ENCODE assay signal across 8 cellular contexts in the genomic region with DNA sequence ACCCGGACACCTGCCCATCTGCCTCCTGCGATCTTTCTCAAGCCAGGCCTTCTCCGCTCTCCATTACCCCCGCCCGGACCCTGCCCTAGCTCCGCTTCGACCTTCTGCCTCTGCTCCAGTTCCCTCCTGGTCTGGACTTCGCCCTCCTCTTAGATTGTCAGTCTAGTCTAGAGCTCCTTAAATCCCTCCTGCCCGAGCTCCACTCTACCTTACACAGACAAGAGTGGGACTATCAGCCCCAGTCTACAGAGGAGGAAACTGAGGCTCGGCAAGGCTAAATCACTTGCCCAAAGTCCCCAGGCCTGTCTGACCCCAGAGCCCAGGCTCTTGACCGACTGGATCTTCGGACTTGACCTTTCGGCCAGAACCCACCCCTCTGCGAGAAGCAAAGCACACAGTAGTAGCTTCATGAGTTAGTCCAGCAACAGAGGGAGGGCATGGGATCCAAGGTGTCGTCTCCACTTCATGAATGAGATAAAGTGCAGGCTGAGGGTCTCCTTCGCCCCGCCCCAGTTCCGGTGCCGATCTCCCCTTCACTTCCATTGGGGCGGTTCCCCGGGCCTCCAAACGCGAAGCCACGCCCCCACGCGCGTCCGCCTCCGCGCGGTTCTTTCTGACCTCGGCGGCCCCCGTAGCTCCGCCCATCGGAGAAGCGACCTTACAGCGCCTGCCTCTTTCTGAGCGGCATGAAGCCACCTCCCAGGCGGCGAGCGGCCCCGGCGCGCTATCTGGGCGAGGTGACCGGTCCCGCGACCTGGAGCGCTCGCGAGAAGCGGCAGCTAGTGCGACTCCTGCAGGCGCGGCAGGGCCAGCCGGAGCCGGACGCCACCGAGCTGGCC. TPM values are rescaled to one million over a fixed set of nuclear protein-coding genes. Genes with fewer than 3 reads are reported as not detected.
DNase-seq lines count a peak whose midpoint lies in the region; ATAC-seq and TF ChIP-seq lines count a peak whose summit lies in the region.

A gene with protein sequence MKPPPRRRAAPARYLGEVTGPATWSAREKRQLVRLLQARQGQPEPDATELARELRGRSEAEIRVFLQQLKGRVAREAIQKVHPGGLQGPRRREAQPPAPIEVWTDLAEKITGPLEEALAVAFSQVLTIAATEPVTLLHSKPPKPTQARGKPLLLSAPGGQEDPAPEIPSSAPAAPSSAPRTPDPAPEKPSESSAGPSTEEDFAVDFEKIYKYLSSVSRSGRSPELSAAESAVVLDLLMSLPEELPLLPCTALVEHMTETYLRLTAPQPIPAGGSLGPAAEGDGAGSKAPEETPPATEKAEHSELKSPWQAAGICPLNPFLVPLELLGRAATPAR (plus strand): TSS at position 658 of the 839 bp plus-strand sequence. CDS start 29 bp downstream, at position 687.

- H3K4me3 ChIP-seq in GM08714 (ENCODE audit: low read length) = peak within 1 kb of the TSS; percentile 64; the same call in 1 of the 2 replicates
- H3K4me3 ChIP-seq in SU-DHL-6 (ENCODE audit: insufficient read depth, low read length, poor library complexity, severe bottlenecking) = peak within 1 kb of the TSS; percentile 77
- H3K4me3 ChIP-seq in parathyroid adenoma (ENCODE audit: low read depth, low read length) = peak within 1 kb of the TSS; percentile 93
- H3K4me3 ChIP-seq in tibial nerve = peak within 1 kb of the TSS; percentile 56 to 93 (median 87)

- H3K36me3 Mint-ChIP-seq in activated naive CD8-positive, alpha-beta T cell treated with anti-CD3 and anti-CD28 coated beads, Interleukin-2, amount 10 ng/mL, durations not matched to agents 7 days and 5 days = peaks cover 2% of the 10 kb centered on the region

- 10% methylated on average over 48 to 60 of the region's 60 CpGs for WGBS in tibial nerve, 2 donors

- H3F3A ChIP-seq in SU-DHL-6 (ENCODE audit: insufficient read depth) = no peaks in the 10 kb centered on the region

- H3K27me3 ChIP-seq in SU-DHL-6 (ENCODE audit: low read length) = no peaks in the 10 kb centered on the region
- no peaks in the 10 kb centered on the region for H3K27me3 ChIP-seq in parathyroid adenoma (ENCODE audit: control insufficient read depth, insufficient read depth, low read length)
- peaks cover 0 to 43% of the 10 kb centered on the region in 2 donors for H3K27me3 ChIP-seq in tibial nerve

- no peaks in the 10 kb centered on the region for H3K9me3 Mint-ChIP-seq in activated naive CD8-positive, alpha-beta T cell treated with anti-CD3 and anti-CD28 coated beads, Interleukin-2, amount 10 ng/mL, durations not matched to agents 7 days and 5 days

- H3K4me2 ChIP-seq in SU-DHL-6 (ENCODE audit: low read depth, low read length, poor library complexity, severe bottlenecking) = peak within 1 kb of the TSS; percentile 82
- peak within 1 kb of the TSS; percentile 93 for H3K4me2 ChIP-seq in parathyroid adenoma (ENCODE audit: low read length)

- H3K9ac ChIP-seq in SU-DHL-6 (ENCODE audit: low read length) (peak within 1 kb of the TSS; percentile 63), parathyroid adenoma (no peak within 1 kb of the TSS)

- H3K79me2 ChIP-seq in SU-DHL-6 (ENCODE audit: insufficient read depth, low read length) (no peaks in the 10 kb centered on the region), parathyroid adenoma (no peaks in the 10 kb centered on the region)

- H3K9me2 ChIP-seq in SU-DHL-6 (replicated peaks; ENCODE audit: insufficient read depth, low read length) = no peaks in the 10 kb centered on the region

- TF ChIP-seq CTCF in SU-DHL-6 (IDR thresholded peaks at IDR 0.05; ENCODE audit: insufficient read depth, low read length, poor library complexity, severe bottlenecking) (no peak), parathyroid adenoma (IDR thresholded peaks at IDR 0.05) (peak; percentile 28), tibial nerve (IDR thresholded peaks at IDR 0.05) (peak in 1 of 5 experiments; percentile 35)

- intact Hi-C loops in Right ventricle myocardium inferior (cut with DNase I) = loop anchor here (1.0 to 2.0 kb wide), 3 partner anchors 17 to 594 kb away; a partner anchor contains a TSS

- H3K27me3 Mint-ChIP-seq in activated naive CD8-positive, alpha-beta T cell treated with anti-CD3 and anti-CD28 coated beads, Interleukin-2, amount 10 ng/mL, durations not matched to agents 7 days and 5 days = peaks cover 39% of the 10 kb centered on the region

- peak in 1 of 2 donors; percentile 40 for TF ChIP-seq POLR2A in tibial nerve (IDR thresholded peaks at IDR 0.05)

- peak within 1 kb of the TSS; percentile 59 for H3K27ac ChIP-seq in SU-DHL-6 (ENCODE audit: low read depth, low read length)
- H3K27ac ChIP-seq in parathyroid adenoma = peak within 1 kb of the TSS; percentile 95
- H3K27ac ChIP-seq in tibial nerve = peak within 1 kb of the TSS; percentile 62 to 93 (median 88)

- DNase-seq in NCI-H128 (lab: John Stamatoyannopoulos, UW; ENCODE audit: unreplicated experiment) = peak; percentile 82
- DNase-seq in activated naive CD8-positive, alpha-beta T cell treated with anti-CD3 and anti-CD28 coated beads, Interleukin-2, amount 10 ng/mL, durations not matched to agents 7 days and 5 days = peak; percentile 99
- peak; percentile 99 for DNase-seq in Right ventricle myocardium inferior (ENCODE audit: missing footprints)
- peak; percentile 93 to 95 for DNase-seq in tibial nerve (ENCODE audit: low spot score in 2 of 2)

- TF ChIP-seq EP300 in tibial nerve (IDR thresholded peaks at IDR 0.05) = peak; percentile 72 to 79

- H3K27ac Mint-ChIP-seq in activated naive CD8-positive, alpha-beta T cell treated with anti-CD3 and anti-CD28 coated beads, Interleukin-2, amount 10 ng/mL, durations not matched to agents 7 days and 5 days = peak within 1 kb of the TSS; percentile 99

- POLR2A ChIA-PET in activated naive CD8-positive, alpha-beta T cell treated with anti-CD3 and anti-CD28 coated beads, Interleukin-2, amount 10 ng/mL, durations not matched to agents 7 days and 5 days (lab: Charles Lee) = interaction anchor here (0.6 to 2.6 kb wide), 9 partner anchors 10 to 57 kb away, joined by 3 to 22 read pairs (median 5); a partner anchor contains a TSS

- ATAC-seq in HG02623 (IDR thresholded peaks at IDR 0.05; ENCODE audit: unreplicated experiment) (peak; percentile 49), Right ventricle myocardium inferior (peak; percentile 72)
- peak; percentile 77 for ATAC-seq in activated naive CD8-positive, alpha-beta T cell treated with anti-CD3 and anti-CD28 coated beads, Interleukin-2, amount 10 ng/mL, durations not matched to agents 7 days and 5 days (ENCODE audit: low read depth)

- H2AFZ ChIP-seq in SU-DHL-6 (ENCODE audit: low read depth, low read length, severe bottlenecking) = peak within 1 kb of the TSS; percentile 55
- peak within 1 kb of the TSS; percentile 93 for H2AFZ ChIP-seq in parathyroid adenoma

- H3K4me1 Mint-ChIP-seq in activated naive CD8-positive, alpha-beta T cell treated with anti-CD3 and anti-CD28 coated beads, Interleukin-2, amount 10 ng/mL, durations not matched to agents 7 days and 5 days = peaks cover 24% of the 10 kb centered on the region

- H3K9me3 ChIP-seq in SU-DHL-6 (ENCODE audit: insufficient read depth, low read length) (no peaks in the 10 kb centered on the region), parathyroid adenoma (ENCODE audit: control insufficient read depth, low read length) (no peaks in the 10 kb centered on the region), tibial nerve (no peaks in the 10 kb centered on the region)

- H3K4me1 ChIP-seq in parathyroid adenoma (peaks cover 3% of the 10 kb centered on the region), tibial nerve (peaks cover 0 to 79% (median 31%) of the 10 kb centered on the region in 4 donors)

- H3K36me3 ChIP-seq in SU-DHL-6 (ENCODE audit: low read length) (no peaks in the 10 kb centered on the region), parathyroid adenoma (ENCODE audit: control insufficient read depth, insufficient read depth, low read length) (no peaks in the 10 kb centered on the region), tibial nerve (peaks cover 0 to 19% (median 0%) of the 10 kb centered on the region in 3 donors)

- no peaks in the 10 kb centered on the region for H4K20me1 ChIP-seq in SU-DHL-6 (ENCODE audit: low read depth, low read length)

- peak within 1 kb of the TSS; percentile 100 for H3K4me3 Mint-ChIP-seq in activated naive CD8-positive, alpha-beta T cell treated with anti-CD3 and anti-CD28 coated beads, Interleukin-2, amount 10 ng/mL, durations not matched to agents 7 days and 5 days

RNA-seq across cellular contexts. Expression of the gene that starts here (rescaled TPM):
- 10 to 100 TPM; 18.3 to 20.7 TPM for total RNA-seq in activated naive CD8-positive, alpha-beta T cell treated with anti-CD3 and anti-CD28 coated beads, Interleukin-2, amount 10 ng/mL, durations not matched to agents 7 days and 5 days
- total RNA-seq in Right ventricle myocardium inferior (10.3 TPM), tibial nerve (10 to 100 TPM; 11.6 to 26.4 (median 16.1) TPM)

Comparison
In these comparisons a context has a peak if more than half of its experiments do, and no peak if none do; other contexts are left out.
1. Peak in every context shown above with its lines: DNase-seq, ATAC-seq, H3K4me3 ChIP-seq and H3K27ac ChIP-seq.